In the genomic region with DNA sequence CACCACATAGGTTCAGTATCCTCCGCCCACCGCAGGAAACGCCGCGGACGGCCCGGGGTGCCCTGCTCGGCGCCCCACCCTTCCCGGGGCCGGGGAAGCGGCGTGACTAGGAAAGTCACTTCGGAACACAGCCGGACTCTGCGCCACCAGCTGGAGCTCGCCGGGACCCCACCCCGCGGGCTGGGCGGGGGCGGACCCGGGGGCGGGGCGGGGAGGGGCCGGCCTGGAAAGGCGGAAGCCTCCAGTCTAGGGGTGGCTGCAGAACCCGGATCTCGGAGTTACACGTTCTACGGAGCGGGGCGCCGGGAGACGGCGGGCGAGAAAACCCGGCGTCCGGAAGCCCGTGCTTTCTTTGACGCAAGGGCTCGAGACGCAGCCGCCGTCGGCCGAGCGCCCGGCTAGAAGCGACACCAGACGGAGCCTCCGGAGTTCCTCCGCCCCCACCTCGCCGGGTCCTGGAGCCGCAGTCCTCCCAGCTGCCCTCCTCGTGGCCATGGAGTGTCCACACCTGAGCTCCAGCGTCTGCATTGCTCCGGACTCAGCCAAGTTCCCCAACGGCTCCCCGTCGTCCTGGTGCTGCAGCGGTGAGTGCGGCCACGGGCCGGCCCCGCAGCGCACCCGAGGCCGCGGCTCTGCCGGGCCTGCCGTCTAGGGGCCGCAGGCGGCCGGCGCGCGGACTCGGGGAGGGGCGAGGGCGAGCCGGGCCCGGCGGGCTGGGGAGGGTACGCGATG, we compare ENCODE assay signal across 8 cellular contexts. TPM values are rescaled to one million over a fixed set of nuclear protein-coding genes. Genes with fewer than 3 reads are reported as not detected.
DNase-seq lines count a peak whose midpoint lies in the region; TF ChIP-seq lines count a peak whose summit lies in the region.

A gene with protein sequence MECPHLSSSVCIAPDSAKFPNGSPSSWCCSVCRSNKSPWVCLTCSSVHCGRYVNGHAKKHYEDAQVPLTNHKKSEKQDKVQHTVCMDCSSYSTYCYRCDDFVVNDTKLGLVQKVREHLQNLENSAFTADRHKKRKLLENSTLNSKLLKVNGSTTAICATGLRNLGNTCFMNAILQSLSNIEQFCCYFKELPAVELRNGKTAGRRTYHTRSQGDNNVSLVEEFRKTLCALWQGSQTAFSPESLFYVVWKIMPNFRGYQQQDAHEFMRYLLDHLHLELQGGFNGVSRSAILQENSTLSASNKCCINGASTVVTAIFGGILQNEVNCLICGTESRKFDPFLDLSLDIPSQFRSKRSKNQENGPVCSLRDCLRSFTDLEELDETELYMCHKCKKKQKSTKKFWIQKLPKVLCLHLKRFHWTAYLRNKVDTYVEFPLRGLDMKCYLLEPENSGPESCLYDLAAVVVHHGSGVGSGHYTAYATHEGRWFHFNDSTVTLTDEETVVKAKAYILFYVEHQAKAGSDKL (plus strand): TSS at position 347 of the 732 bp plus-strand sequence. CDS start 147 bp downstream, at position 494.

- peaks cover 21% of the 10 kb centered on the region for H4K20me1 ChIP-seq in MM.1S (ENCODE audit: insufficient read depth, low read length)
- peaks cover 52% of the 10 kb centered on the region for H4K20me1 ChIP-seq in neural progenitor cell (ENCODE audit: low read depth)

- no peaks in the 10 kb centered on the region for H3K36me3 Mint-ChIP-seq in neural progenitor cell

- in situ Hi-C loops in G401 (cut with HindIII; ENCODE audit: low sequenced_read_pairs) (no loop called here), HAP-1 (cut with MboI; ENCODE audit: low sequenced_read_pairs) (no loop called here)

- H3K4me1 Mint-ChIP-seq in neural progenitor cell: peaks cover 62% of the 10 kb centered on the region

- H3K9ac ChIP-seq in MM.1S (ENCODE audit: low read length) (peak within 1 kb of the TSS; percentile 90), neural progenitor cell (peak within 1 kb of the TSS; percentile 40), stomach smooth muscle (ENCODE audit: low read length in 2 of 2) (peak within 1 kb of the TSS; percentile 92 to 96)

- H3K4me2 ChIP-seq in MM.1S (ENCODE audit: low read depth, low read length) (peak within 1 kb of the TSS; percentile 97), neural progenitor cell (peak within 1 kb of the TSS; percentile 83)

- H3K36me3 ChIP-seq in HAP-1 (replicated peaks): no peaks in the 10 kb centered on the region
- no peaks in the 10 kb centered on the region for H3K36me3 ChIP-seq in MM.1S (replicated peaks; ENCODE audit: insufficient read depth, low read length)
- no peaks in the 10 kb centered on the region for H3K36me3 ChIP-seq in neural progenitor cell
- no peaks in the 10 kb centered on the region for H3K36me3 ChIP-seq in stomach smooth muscle (ENCODE audit: control insufficient read depth in 2 of 2, insufficient read depth in 2 of 2, low read length in 2 of 2)

- H3K79me2 ChIP-seq in MM.1S (ENCODE audit: low read length): peaks cover 44% of the 10 kb centered on the region
- H3K79me2 ChIP-seq in neural progenitor cell (ENCODE audit: low read depth): peaks cover 39% of the 10 kb centered on the region

- H3K4me1 ChIP-seq in HAP-1 (peaks cover 31% of the 10 kb centered on the region), MM.1S (ENCODE audit: low read length) (peaks cover 30% of the 10 kb centered on the region), neural progenitor cell (peaks cover 15% of the 10 kb centered on the region), stomach smooth muscle (ENCODE audit: control insufficient read depth, insufficient read depth, low read length) (peaks cover 35% of the 10 kb centered on the region)

- H3F3A ChIP-seq in MM.1S (ENCODE audit: insufficient read depth, low read length) (peaks cover 32% of the 10 kb centered on the region), neural progenitor cell (ENCODE audit: low read depth) (peaks cover 28% of the 10 kb centered on the region)

- peaks cover 7% of the 10 kb centered on the region for H3K27me3 Mint-ChIP-seq in neural progenitor cell (ENCODE audit: insufficient read depth, low read depth)

- H3K9me2 ChIP-seq in MM.1S (replicated peaks; ENCODE audit: insufficient read depth, low read length): no peaks in the 10 kb centered on the region

- H3K4me3 Mint-ChIP-seq in neural progenitor cell: peak within 1 kb of the TSS; percentile 94

- no peaks in the 10 kb centered on the region for H3K27me3 ChIP-seq in HAP-1 (ENCODE audit: low read depth)
- H3K27me3 ChIP-seq in MM.1S (replicated peaks; ENCODE audit: insufficient read depth, low read length): no peaks in the 10 kb centered on the region
- peaks cover 85% of the 10 kb centered on the region for H3K27me3 ChIP-seq in neural progenitor cell
- H3K27me3 ChIP-seq in stomach smooth muscle (ENCODE audit: control insufficient read depth in 1 of 2, insufficient read depth in 2 of 2, low read length in 2 of 2): no peaks in the 10 kb centered on the region

- peak within 1 kb of the TSS; percentile 75 for H2AFZ ChIP-seq in MM.1S (ENCODE audit: low read length)
- H2AFZ ChIP-seq in neural progenitor cell (replicated peaks): peak within 1 kb of the TSS; percentile 68

- H3K4me3 ChIP-seq in HAP-1 (peak within 1 kb of the TSS; percentile 83), MM.1S (ENCODE audit: low read length) (peak within 1 kb of the TSS; percentile 83), foreskin fibroblast (ENCODE audit: low read depth in 1 of 2, low read length in 2 of 2) (peak within 1 kb of the TSS; percentile 76 to 87), neural progenitor cell (peak within 1 kb of the TSS; percentile 70), stomach smooth muscle (ENCODE audit: low read length in 2 of 2) (peak within 1 kb of the TSS; percentile 83 to 84)

- H3K9me3 ChIP-seq in HAP-1 (no peaks in the 10 kb centered on the region), MM.1S (replicated peaks; ENCODE audit: insufficient read depth, low read length) (no peaks in the 10 kb centered on the region), neural progenitor cell (ENCODE audit: low read depth) (no peaks in the 10 kb centered on the region), stomach smooth muscle (ENCODE audit: control insufficient read depth in 2 of 2, low read length in 2 of 2) (no peaks in the 10 kb centered on the region)

- H3K27ac Mint-ChIP-seq in neural progenitor cell: peak within 1 kb of the TSS; percentile 89

- H3K27ac ChIP-seq in MM.1S (ENCODE audit: low read length): peak within 1 kb of the TSS; percentile 96
- no peak within 1 kb of the TSS for H3K27ac ChIP-seq in neural progenitor cell
- peak within 1 kb of the TSS; percentile 99 for H3K27ac ChIP-seq in stomach smooth muscle (ENCODE audit: low read length)

- peak; percentile 92 for DNase-seq in G401 (ENCODE audit: low spot score)
- peak; percentile 97 for DNase-seq in HAP-1 (ENCODE audit: low spot score in 2 of 2)
- DNase-seq in MM.1S: peak; percentile 96
- peak; percentile 88 for DNase-seq in SIG-M5 treated with dmso at 0.1 percent for 504 hours (lab: John Stamatoyannopoulos, UW; ENCODE audit: unreplicated experiment)
- peak; percentile 92 for DNase-seq in activated gamma-delta T cell treated with Interleukin-2 at 50 U/mL for 16 hours
- DNase-seq in foreskin fibroblast: peak; percentile 96 to 98
- DNase-seq in neural progenitor cell (ENCODE audit: low spot score): peak; percentile 97

- TF ChIP-seq CTCF in MM.1S (IDR thresholded peaks at IDR 0.05; ENCODE audit: low read length) (0 out of 2 replicates have a peak, but pooled peaks have one; percentile 3), foreskin fibroblast (IDR thresholded peaks at IDR 0.05; ENCODE audit: low read depth, low read length) (no peak), neural progenitor cell (IDR thresholded peaks at IDR 0.05) (peak; percentile 44)

- H3K9me3 Mint-ChIP-seq in neural progenitor cell: no peaks in the 10 kb centered on the region

RNA-seq across cellular contexts. Expression of the gene that starts here (rescaled TPM):
- 27.3 and 28.5 TPM in 2 replicates for total RNA-seq in G401 (2014; rRNA removed; shearing (Covaris generic))
- total RNA-seq in neural progenitor cell (ENCODE audit: low replicate concordance): 48.8 and 64.2 TPM in 2 replicates

Comparison
In these comparisons a context has a peak if more than half of its experiments do, and no peak if none do; other contexts are left out.
1. H3K9ac ChIP-seq: peak in every context shown above with its lines; median percentile 94 in stomach smooth muscle; 90 in MM.1S; 40 in neural progenitor cell.